ENCODE assay signal across 29 cellular contexts in the genomic region with DNA sequence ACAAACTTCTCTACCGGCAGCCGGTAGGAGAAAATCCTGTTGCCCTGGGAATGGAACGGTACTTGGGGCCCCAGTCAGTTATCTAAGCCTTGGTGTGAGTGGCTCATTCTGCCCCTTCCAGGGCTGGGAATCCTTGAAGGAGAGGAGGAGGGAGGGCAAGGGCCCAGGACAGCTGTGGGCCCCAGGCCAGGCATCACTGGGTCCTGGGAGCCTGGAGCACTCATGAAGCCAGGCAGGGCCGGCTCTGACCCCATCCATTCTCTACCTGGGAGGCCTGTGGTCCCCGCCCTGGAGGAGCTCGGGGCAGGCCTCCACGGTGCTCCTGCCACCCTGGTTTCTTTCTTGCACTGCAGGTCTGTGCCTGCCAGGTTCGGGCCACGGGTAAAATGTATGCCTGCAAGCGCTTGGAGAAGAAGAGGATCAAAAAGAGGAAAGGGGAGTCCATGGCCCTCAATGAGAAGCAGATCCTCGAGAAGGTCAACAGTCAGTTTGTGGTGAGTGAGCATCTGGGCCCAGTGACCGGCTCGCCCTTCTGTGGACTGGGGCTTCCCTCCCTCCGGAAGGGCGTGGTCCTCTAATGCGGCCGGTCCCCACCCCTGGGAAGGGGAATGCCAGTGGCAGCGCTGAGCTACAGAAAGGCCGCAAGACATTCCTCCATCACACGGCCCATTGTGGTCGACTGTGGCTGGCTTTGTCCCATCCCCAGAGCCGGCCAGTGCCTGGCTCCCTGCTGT.
DNase-seq lines count a peak whose midpoint lies in the region; ATAC-seq, FAIRE-seq and TF ChIP-seq lines count a peak whose summit lies in the region.
"Had no signal": no experiment of that assay in that cellular context is flagged by ENCODE, and none has a peak within 500 bp of the region (broad histone marks: within the 10 kb centered on the region; RNA-seq: fewer than 3 reads in every experiment).

No MANE protein-coding gene starts in this region.

- H2BK5ac ChIP-seq in H1 (ENCODE audit: low read depth, low read length) = no peak overlapping the region

- FAIRE-seq in H1 (lab: Jason Lieb, UNC) = no peak
- FAIRE-seq: A204.1, TTC549 had no signal

- H3K4me3 ChIP-seq in H1 (ENCODE audit: extremely low read depth in 1 of 4, insufficient read depth in 2 of 4, low read depth in 3 of 4, low read length in 4 of 4) (no peak overlapping the region), left lung (no peak overlapping the region)
- H3K4me3 ChIP-seq: body of pancreas, esophagus muscularis mucosa, GM23248 had no signal

- H3K23ac ChIP-seq in H1 (ENCODE audit: insufficient read length) = no peak overlapping the region

- no peak overlapping the region for H3K18ac ChIP-seq in H1 (ENCODE audit: extremely low read depth, low read length)

- H3K4ac ChIP-seq in H1 (replicated peaks; ENCODE audit: insufficient read length, low read depth, low read length) = no peak overlapping the region

- no peak overlapping the region for H3K56ac ChIP-seq in H1 (replicated peaks; ENCODE audit: insufficient read length, low read depth, low read length)

- no peak for TF ChIP-seq POLR2A in H1 (IDR thresholded peaks at IDR 0.05; ENCODE audit: control extremely low read depth in 1 of 2, low read depth in 2 of 2, low read length in 2 of 2)

- H2BK120ac ChIP-seq in H1 (replicated peaks; ENCODE audit: low read depth, low read length) = no peak overlapping the region

- H3K9ac ChIP-seq in H1 (replicated peaks in 1 of 4; ENCODE audit: extremely low read depth in 1 of 4, low read depth in 3 of 4, low read length in 3 of 4) = no peak overlapping the region
- H3K9ac ChIP-seq: GM23248 had no signal

- no peak overlapping the region for H2BK15ac ChIP-seq in H1 (ENCODE audit: low read length)

- intact Hi-C loops in left lung (cut with DNase I) = no loop called here

- H3K4me2 ChIP-seq in H1 (ENCODE audit: insufficient read depth in 1 of 2, low read depth in 2 of 2, low read length in 2 of 2) = no peak overlapping the region

- peaks cover 4% of the 10 kb centered on the region; the same call in 1 of the 2 replicates for H3K23me2 ChIP-seq in H1 (ENCODE audit: low read depth, low read length)

- no peaks in the 10 kb centered on the region for H3K79me2 ChIP-seq in H1 (ENCODE audit: control insufficient read depth in 1 of 2, insufficient read depth in 2 of 2, low read length in 2 of 2)

- 90% methylated on average over 17 of the region's 22 CpGs; no CpG with 5 or more reads in 1 of the 2 experiments for WGBS in H1 (ENCODE audit: extremely low coverage in 1 of 2, insufficient coverage in 1 of 2, insufficient read length in 1 of 2, insufficient replicate concordance in 2 of 2, low coverage in 1 of 2, low lambda C conversion rate in 2 of 2, missing lambda C conversion rate in 1 of 2), 2 experiments

- H4K5ac ChIP-seq in H1 (ENCODE audit: insufficient read length, low read depth, low read length) = no peak overlapping the region

- peak; percentile 18 for ATAC-seq in left lung
- no peak for ATAC-seq in HG02852 (IDR thresholded peaks at IDR 0.05; ENCODE audit: unreplicated experiment)
- ATAC-seq: body of pancreas; stimulated activated naive B cell treated with anti-CD40 and anti-IgM and Interleukin-4, amounts not matched to agents 10 μg/mL and 1 μg/mL and 100 μg/mL, for 72 hours had no signal

- no peaks in the 10 kb centered on the region for H3K79me1 ChIP-seq in H1 (ENCODE audit: low read depth, low read length)

- H3K27me3 ChIP-seq in H1 (replicated peaks in 1 of 4; ENCODE audit: control insufficient read depth in 3 of 4, extremely low read depth in 1 of 4, insufficient read depth in 3 of 4, low read length in 3 of 4) = no peaks in the 10 kb centered on the region
- H3K27me3 ChIP-seq in left lung = no peaks in the 10 kb centered on the region
- H3K27me3 ChIP-seq: body of pancreas, esophagus muscularis mucosa had no signal

- POLR2A ChIA-PET in H1 (lab: Charles Lee; ENCODE audit: partially characterized antibody) = interaction anchor here (0.7 kb wide), 1 partner anchor 12 kb away, joined by 3 read pairs; no protein-coding TSS in a partner anchor

- H3K27ac ChIP-seq in H1 (ENCODE audit: low read depth, low read length) = no peak overlapping the region
- H3K27ac ChIP-seq in left lung = no peak overlapping the region
- H3K27ac ChIP-seq: body of pancreas, esophagus muscularis mucosa, GM23248 had no signal

- no peak overlapping the region for H2AFZ ChIP-seq in H1 (ENCODE audit: low read length)
- H2AFZ ChIP-seq: GM23248 had no signal

- TF ChIP-seq CTCF in H1 (IDR thresholded peaks at IDR 0.05; ENCODE audit: control extremely low read depth in 1 of 3, insufficient read depth in 1 of 3, low read depth in 1 of 3, low read length in 3 of 3) (no peak), left lung (IDR thresholded peaks at IDR 0.05) (no peak)

- H3K4me1 ChIP-seq in H1 (replicated peaks in 1 of 4; ENCODE audit: control insufficient read depth in 3 of 4, insufficient read depth in 4 of 4, low read length in 3 of 4) = no peaks in the 10 kb centered on the region
- no peaks in the 10 kb centered on the region for H3K4me1 ChIP-seq in left lung
- H3K4me1 ChIP-seq: body of pancreas, esophagus muscularis mucosa had no signal

- no peak for TF ChIP-seq EP300 in H1 (IDR thresholded peaks at IDR 0.05; ENCODE audit: borderline replicate concordance in 1 of 2, low read depth in 2 of 2, low read length in 2 of 2)

- CTCF ChIA-PET in H1 (lab: Charles Lee; ENCODE audit: partially characterized antibody) = interaction anchor here (1.0 to 4.2 kb wide), 11 partner anchors 9 to 232 kb away, joined by 3 to 26 read pairs (median 5); partner anchors contain the start of gene GRK5

- H3K9me3 ChIP-seq in H1 (ENCODE audit: insufficient read depth in 2 of 2, low read depth in 1 of 2, low read length in 1 of 2) (peaks cover 3 to 12% of the 10 kb centered on the region in 2 experiments; a peak in 2 of 4 replicates), left lung (no peaks in the 10 kb centered on the region)
- H3K9me3 ChIP-seq: body of pancreas, esophagus muscularis mucosa had no signal

- no peak overlapping the region for H4K91ac ChIP-seq in H1 (replicated peaks; ENCODE audit: insufficient read length, low read length)

- H4K20me1 ChIP-seq in H1 (replicated peaks in 1 of 2; ENCODE audit: control insufficient read depth in 1 of 2, insufficient read depth in 2 of 2, low read length in 2 of 2) = peaks cover 0 to 9% of the 10 kb centered on the region in 2 experiments

- H3K14ac ChIP-seq in H1 (ENCODE audit: insufficient read length) = no peak overlapping the region

- H2BK12ac ChIP-seq in H1 (ENCODE audit: low read depth, low read length) = no peak overlapping the region

- no peak for TF ChIP-seq RAD21 in H1 (IDR thresholded peaks at IDR 0.05 in 1 of 2, conservative IDR thresholded peaks at IDR 0.05 in 1 of 2; ENCODE audit: low read depth in 2 of 2, low read length in 2 of 2)

- peak overlapping the region; percentile 51; the same call in 1 of the 2 replicates for H4K8ac ChIP-seq in H1 (ENCODE audit: extremely low read depth, insufficient read depth, low read length)

- H3K36me3 ChIP-seq in H1 (ENCODE audit: control insufficient read depth in 2 of 4, insufficient read depth in 4 of 4, low read length in 3 of 4) = no peaks in the 10 kb centered on the region; a peak in 1 of 8 replicates
- peaks cover 0 to 60% of the 10 kb centered on the region in 2 donors for H3K36me3 ChIP-seq in left lung

- no peak overlapping the region for H2AK5ac ChIP-seq in H1 (ENCODE audit: low read depth, low read length)

- DNase-seq in A172 (ENCODE audit: low spot score) (peak; percentile 97), NOMO-1 treated with DMSO at 0.1 percent for 48 hours (lab: John Stamatoyannopoulos, UW; ENCODE audit: unreplicated experiment) (peak; percentile 52), H1 (ENCODE audit: low read depth in 1 of 2, low spot score in 2 of 2) (no peak), left lung (peak in 1 of 2 donors; percentile 76), middle frontal gyrus (ENCODE audit: extremely low spot score, low spot score) (no peak)
- DNase-seq in activated CD4-positive, alpha-beta T cell treated with anti-CD3 and anti-CD28 coated beads, Interleukin-2, amount 50 U/mL, for 1 hour = no peak
- DNase-seq in activated CD4-positive, alpha-beta T cell treated with anti-CD3 and anti-CD28 coated beads, Interleukin-2, amount 50 U/mL, for 4 hours = no peak
- DNase-seq: activated CD8-positive, alpha-beta memory T cell treated with anti-CD3 and anti-CD28 coated beads for 24 hours; activated naive CD4-positive, alpha-beta T cell treated with anti-CD3 and anti-CD28 coated beads, Interleukin-2, amount 50 U/mL, for 16 hours; activated T-cell treated with anti-CD3 and anti-CD28 coated beads for 4 hours; body of pancreas; CD4-positive, alpha-beta memory T cell; EL; endodermal cell; foreskin melanocyte; GM23248; KBM-7; MM.1S; NCI-H2081 treated with DMSO at 0.1 percent for 48 hours; NCI-H226; NCI-H69; nephron progenitor cell; stimulated activated naive B cell treated with anti-CD40 and anti-IgM and Interleukin-4, amounts not matched to agents 10 μg/mL and 1 μg/mL and 100 μg/mL, for 72 hours; substantia nigra; trophoblast cell had no signal

- H2BK20ac ChIP-seq in H1 (ENCODE audit: low read length) = no peak overlapping the region

TF ChIP-seq in H1, 55 proteins besides CTCF, POLR2A, EP300 and RAD21:
- no peak for TF ChIP-seq RFX5 (IDR thresholded peaks at IDR 0.05; ENCODE audit: borderline replicate concordance, low read depth, low read length)
- TF ChIP-seq ZNF274 (IDR thresholded peaks at IDR 0.05; ENCODE audit: borderline replicate concordance, extremely low read depth, low read length) = no peak
- TF ChIP-seq BACH1 (IDR thresholded peaks at IDR 0.05; ENCODE audit: low read length) = no peak
- TF ChIP-seq SIX5 (IDR thresholded peaks at IDR 0.05; ENCODE audit: low read depth, low read length) = no peak
- TF ChIP-seq SIRT6 (IDR thresholded peaks at IDR 0.05; ENCODE audit: low read length) = no peak
- no peak for TF ChIP-seq TAF1 (IDR thresholded peaks at IDR 0.05; ENCODE audit: low read depth, low read length)
- no peak for TF ChIP-seq HDAC6 (IDR thresholded peaks at IDR 0.05; ENCODE audit: low read depth, low read length)
- no peak for TF ChIP-seq TEAD4 (IDR thresholded peaks at IDR 0.05; ENCODE audit: low read depth, low read length)
- TF ChIP-seq CEBPB (IDR thresholded peaks at IDR 0.05; ENCODE audit: low read depth, low read length) = no peak
- TF ChIP-seq RXRA (IDR thresholded peaks at IDR 0.05; ENCODE audit: insufficient read depth, low read depth, low read length) = no peak
- TF ChIP-seq USF2 (IDR thresholded peaks at IDR 0.05; ENCODE audit: low read length) = no peak

Comparison
In these comparisons a context has a peak if more than half of its experiments do, and no peak if none do; other contexts are left out.
1. DNase-seq: peak in A172 (single experiment) and NOMO-1 treated with DMSO at 0.1 percent for 48 hours (single experiment); none in H1 (0 of 2), activated CD4-positive, alpha-beta T cell treated with anti-CD3 and anti-CD28 coated beads, Interleukin-2, amount 50 U/mL, for 1 hour (single experiment), middle frontal gyrus (single experiment) and activated CD4-positive, alpha-beta T cell treated with anti-CD3 and anti-CD28 coated beads, Interleukin-2, amount 50 U/mL, for 4 hours (0 of 2).